1 cellular context compared by ENCODE assay signal in genomic region chr14:47674148-47674545, GRCh38.
TF ChIP-seq lines count a peak whose summit lies in the region.

No MANE protein-coding gene starts in this region.

TF ChIP-seq in IMR-90, 13 proteins besides CTCF, POLR2A, EP300 and RAD21 (continued from another document):
- TF ChIP-seq MAZ (IDR thresholded peaks at IDR 0.05; ENCODE audit: borderline replicate concordance, low read depth, low read length) = no peak
- no peak for TF ChIP-seq FOS (IDR thresholded peaks at IDR 0.05; ENCODE audit: low read depth, low read length)
